ENCODE assay signal across 18 cellular contexts in the genomic region with DNA sequence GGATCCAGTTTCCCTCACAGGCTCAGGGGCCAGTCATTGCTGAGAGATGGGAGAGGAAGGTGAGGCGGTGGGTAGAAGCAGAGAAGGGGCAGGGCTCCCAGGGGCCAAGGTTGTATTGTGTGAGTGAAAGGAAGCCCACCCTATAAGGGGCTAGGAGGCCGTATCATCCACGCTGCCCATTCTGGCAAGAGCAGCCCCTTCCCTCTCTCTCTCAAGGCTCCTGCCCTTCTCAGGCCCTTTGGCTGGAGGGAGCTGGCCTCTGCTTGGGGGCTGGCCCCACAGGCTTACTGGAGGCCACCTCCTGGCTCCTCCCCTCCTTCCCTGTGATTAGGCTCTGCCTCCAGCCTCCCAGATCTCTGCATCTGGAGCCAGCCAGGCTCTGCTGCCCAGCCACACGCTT. TPM values are rescaled to one million over a fixed set of nuclear protein-coding genes. Genes with fewer than 3 reads are reported as not detected.
DNase-seq lines count a peak whose midpoint lies in the region; ATAC-seq and TF ChIP-seq lines count a peak whose summit lies in the region.
"Had no signal": no experiment of that assay in that cellular context is flagged by ENCODE, and none has a peak within 500 bp of the region (broad histone marks: within the 10 kb centered on the region; RNA-seq: fewer than 3 reads in every experiment).

No MANE protein-coding gene starts in this region.

- ATAC-seq in activated CD4-positive, alpha-beta T cell treated with anti-CD3 and anti-CD28 coated beads for 36 hours: no peak
- no peak for ATAC-seq in GM21447 (IDR thresholded peaks at IDR 0.05; ENCODE audit: unreplicated experiment)
- no peak for ATAC-seq in HG02588 (IDR thresholded peaks at IDR 0.05; ENCODE audit: unreplicated experiment)

- H3K27ac ChIP-seq in ovary: peak overlapping the region; percentile 42 to 52

- no peaks in the 10 kb centered on the region for H3K36me3 ChIP-seq in ovary

- peak overlapping the region; percentile 84 for H3K27ac Mint-ChIP-seq in activated CD4-positive, alpha-beta T cell treated with anti-CD3 and anti-CD28 coated beads for 36 hours
- peak overlapping the region in 2 of 3 donors; percentile 42 to 74 for H3K27ac Mint-ChIP-seq in IgD-negative memory B cell
- H3K27ac Mint-ChIP-seq in activated naive CD8-positive, alpha-beta T cell treated with anti-CD3 and anti-CD28 coated beads for 36 hours: peak overlapping the region; percentile 86
- H3K27ac Mint-ChIP-seq: dendritic cell treated with granulocyte-macrophage colony-stimulating factor and Interleukin-4, amounts not matched to agents 40 ng/mL and 50 ng/mL, for 4 days had no signal

- H3K4me1 ChIP-seq in ovary (ENCODE audit: insufficient read depth): peaks cover 9% of the 10 kb centered on the region

- no peak overlapping the region for H3K4me3 ChIP-seq in ovary
- H3K4me3 ChIP-seq: skin epidermis had no signal

- intact Hi-C loops in activated CD4-positive, alpha-beta T cell treated with anti-CD3 and anti-CD28 coated beads for 36 hours (cut with DNase I, micrococcal nuclease): no loop called here
- intact Hi-C loops in ovary (cut with DNase I): no loop called here

- POLR2A ChIA-PET in activated CD4-positive, alpha-beta T cell treated with anti-CD3 and anti-CD28 coated beads for 36 hours (lab: Charles Lee): interaction anchor here (0.6 to 1.5 kb wide), 5 partner anchors 14 to 1558 kb away, joined by 3 to 6 read pairs (median 4); partner anchors contain the start of gene TBX21

- H3K36me3 Mint-ChIP-seq in activated CD4-positive, alpha-beta T cell treated with anti-CD3 and anti-CD28 coated beads for 36 hours (ENCODE audit: low read depth): peaks cover 38% of the 10 kb centered on the region
- H3K36me3 Mint-ChIP-seq in IgD-negative memory B cell: no peaks in the 10 kb centered on the region
- H3K36me3 Mint-ChIP-seq in activated naive CD8-positive, alpha-beta T cell treated with anti-CD3 and anti-CD28 coated beads for 36 hours: peaks cover 19% of the 10 kb centered on the region

- TF ChIP-seq CTCF in ovary (IDR thresholded peaks at IDR 0.05): no peak

- no peaks in the 10 kb centered on the region for H3K27me3 ChIP-seq in ovary

- H3K9me3 Mint-ChIP-seq in activated CD4-positive, alpha-beta T cell treated with anti-CD3 and anti-CD28 coated beads for 36 hours (ENCODE audit: low read depth): no peaks in the 10 kb centered on the region
- no peaks in the 10 kb centered on the region for H3K9me3 Mint-ChIP-seq in IgD-negative memory B cell
- no peaks in the 10 kb centered on the region for H3K9me3 Mint-ChIP-seq in activated naive CD8-positive, alpha-beta T cell treated with anti-CD3 and anti-CD28 coated beads for 36 hours
- H3K9me3 Mint-ChIP-seq: dendritic cell treated with granulocyte-macrophage colony-stimulating factor and Interleukin-4, amounts not matched to agents 40 ng/mL and 50 ng/mL, for 4 days had no signal

- no peaks in the 10 kb centered on the region for H3K9me3 ChIP-seq in ovary

- peaks cover 88% of the 10 kb centered on the region for H3K4me1 Mint-ChIP-seq in activated CD4-positive, alpha-beta T cell treated with anti-CD3 and anti-CD28 coated beads for 36 hours
- peaks cover 26 to 48% (median 45%) of the 10 kb centered on the region in 3 donors for H3K4me1 Mint-ChIP-seq in IgD-negative memory B cell
- peaks cover 82% of the 10 kb centered on the region for H3K4me1 Mint-ChIP-seq in activated naive CD8-positive, alpha-beta T cell treated with anti-CD3 and anti-CD28 coated beads for 36 hours

- no peak for DNase-seq in activated CD4-positive, alpha-beta T cell treated with anti-CD3 and anti-CD28 coated beads for 36 hours
- no peak for DNase-seq in activated CD4-positive, alpha-beta T cell treated with anti-CD3 and anti-CD28 coated beads, Interleukin-2, amount 50 U/mL, for 48 hours
- DNase-seq in activated naive CD8-positive, alpha-beta T cell treated with anti-CD3 and anti-CD28 coated beads for 36 hours: no peak
- peak in 2 of 5 donors; percentile 46 to 61 for DNase-seq in ovary
- DNase-seq in NCI-H2107 (lab: John Stamatoyannopoulos, UW): no peak
- DNase-seq: amygdala, NCI-H1105, NCI-H226, substantia nigra, SW 1271 had no signal

- TF ChIP-seq EP300 in ovary (IDR thresholded peaks at IDR 0.05): no peak

- 58 to 74% (median 69%) methylated on average over 4 of the region's 4 CpGs for WGBS in ovary, 3 donors

- CTCF ChIA-PET in activated CD4-positive, alpha-beta T cell treated with anti-CD3 and anti-CD28 coated beads for 36 hours (lab: Charles Lee): interaction anchor here (0.9 to 7.1 kb wide), 7 partner anchors 8 to 74 kb away, joined by 3 to 117 read pairs (median 5); partner anchors contain the start of gene TBX21

- H3K27me3 Mint-ChIP-seq in activated CD4-positive, alpha-beta T cell treated with anti-CD3 and anti-CD28 coated beads for 36 hours: no peaks in the 10 kb centered on the region
- peaks cover 3% of the 10 kb centered on the region for H3K27me3 Mint-ChIP-seq in IgD-negative memory B cell
- no peaks in the 10 kb centered on the region for H3K27me3 Mint-ChIP-seq in activated naive CD8-positive, alpha-beta T cell treated with anti-CD3 and anti-CD28 coated beads for 36 hours

- no peak for TF ChIP-seq POLR2A in ovary (IDR thresholded peaks at IDR 0.05)

- peak overlapping the region; percentile 70 for H3K4me3 Mint-ChIP-seq in activated CD4-positive, alpha-beta T cell treated with anti-CD3 and anti-CD28 coated beads for 36 hours
- peak overlapping the region in 2 of 4 donors; percentile 33 to 72 for H3K4me3 Mint-ChIP-seq in IgD-negative memory B cell
- H3K4me3 Mint-ChIP-seq in activated naive CD8-positive, alpha-beta T cell treated with anti-CD3 and anti-CD28 coated beads for 36 hours: peak overlapping the region; percentile 51
- H3K4me3 Mint-ChIP-seq: dendritic cell treated with granulocyte-macrophage colony-stimulating factor and Interleukin-4, amounts not matched to agents 40 ng/mL and 50 ng/mL, for 4 days had no signal

RNA-seq across cellular contexts. Expression of gene TBKBP1, which starts 7.6 kb away (rescaled TPM):
- 10 to 100 TPM; 21.8 to 23.1 TPM for total RNA-seq in activated CD4-positive, alpha-beta T cell treated with anti-CD3 and anti-CD28 coated beads for 36 hours
- polyA plus RNA-seq in IgD-negative memory B cell: 0.24 TPM
- total RNA-seq in activated naive CD8-positive, alpha-beta T cell treated with anti-CD3 and anti-CD28 coated beads for 36 hours: 10 to 100 TPM; 11.7 to 11.9 TPM
- 10 to 100 TPM in 5 of 7 donors, 1 to 10 TPM in 2; 6.0 to 28.8 (median 22.8) TPM for total RNA-seq in ovary
- 10 to 100 TPM; 10.4 to 24.0 TPM for polyA plus RNA-seq in ovary

RNA-seq across cellular contexts. Expression of gene TBX21, which starts 31.4 kb away (rescaled TPM):
- total RNA-seq in activated CD4-positive, alpha-beta T cell treated with anti-CD3 and anti-CD28 coated beads for 36 hours: 10 to 100 TPM; 73.4 to 76.8 TPM
- polyA plus RNA-seq in IgD-negative memory B cell (10.0 TPM), ovary (under 1 TPM; 0.12 to 0.70 TPM)
- 10 to 100 TPM; 61.7 to 61.9 TPM for total RNA-seq in activated naive CD8-positive, alpha-beta T cell treated with anti-CD3 and anti-CD28 coated beads for 36 hours
- total RNA-seq in ovary: 1 to 10 TPM in 1 of 7 donors, under 1 TPM in 5, not detected in 1; 0.20 to 1.4 (median 0.33) TPM
- total RNA-seq: fibroblast of lung, lung microvascular endothelial cell, OCI-LY7 had no signal
- polyA plus RNA-seq: fibroblast of lung had no signal

RNA-seq across cellular contexts. Expression of gene KPNB1, which starts 51.9 kb away (rescaled TPM):
- 100 to 1,000 TPM; 640 to 656 TPM for total RNA-seq in activated CD4-positive, alpha-beta T cell treated with anti-CD3 and anti-CD28 coated beads for 36 hours
- polyA plus RNA-seq in IgD-negative memory B cell (28.4 TPM), ovary (100 to 1,000 TPM in 1 of 2 donors, 10 to 100 TPM in 1; 63.4 to 236 TPM)
- total RNA-seq in activated naive CD8-positive, alpha-beta T cell treated with anti-CD3 and anti-CD28 coated beads for 36 hours: 100 to 1,000 TPM; 886 to 911 TPM
- 100 to 1,000 TPM; 119 to 346 (median 256) TPM for total RNA-seq in ovary

Comparison
In these comparisons a context has a peak if more than half of its experiments do, and no peak if none do; other contexts are left out.
1. RNA of gene TBX21, which starts 31.4 kb away (total RNA-seq): 73.4 to 76.8 TPM in activated CD4-positive, alpha-beta T cell treated with anti-CD3 and anti-CD28 coated beads for 36 hours and 61.7 to 61.9 TPM in activated naive CD8-positive, alpha-beta T cell treated with anti-CD3 and anti-CD28 coated beads for 36 hours; 0.20 to 1.4 TPM in ovary; every median in the first group is over 10 times any median in the second.
2. Peak in every context shown above with its lines, with median percentiles within 50 percentile points of each other: H3K27ac Mint-ChIP-seq.